ENCODE assay signal across 11 cellular contexts in genomic region chr17:142876-143784, GRCh38. TPM values are rescaled to one million over a fixed set of nuclear protein-coding genes. Genes with fewer than 3 reads are reported as not detected.
DNase-seq lines count a peak whose midpoint lies in the region; ATAC-seq and TF ChIP-seq lines count a peak whose summit lies in the region.
"Had no signal": no experiment of that assay in that cellular context is flagged by ENCODE, and none has a peak within 500 bp of the region (broad histone marks: within the 10 kb centered on the region; RNA-seq: fewer than 3 reads in every experiment).

No MANE protein-coding gene starts in this region.

- H3K27me3 Mint-ChIP-seq in activated naive CD8-positive, alpha-beta T cell treated with anti-CD3 and anti-CD28 coated beads, Interleukin-2, amount 10 ng/mL, durations not matched to agents 7 days and 5 days: no peaks in the 10 kb centered on the region
- H3K27me3 Mint-ChIP-seq in activated naive CD8-positive, alpha-beta T cell treated with anti-CD3 and anti-CD28 coated beads, Interleukin-2, amount 50 U/mL, for 24 hours: peaks cover 7% of the 10 kb centered on the region
- peaks cover 7% of the 10 kb centered on the region for H3K27me3 Mint-ChIP-seq in central memory CD8-positive, alpha-beta T cell
- peaks cover 6% of the 10 kb centered on the region for H3K27me3 Mint-ChIP-seq in CD8-positive, alpha-beta T cell (ENCODE audit: low read depth)

- H3K27ac Mint-ChIP-seq in activated naive CD8-positive, alpha-beta T cell treated with anti-CD3 and anti-CD28 coated beads, Interleukin-2, amount 10 ng/mL, durations not matched to agents 7 days and 5 days: no peak overlapping the region
- no peak overlapping the region for H3K27ac Mint-ChIP-seq in activated naive CD8-positive, alpha-beta T cell treated with anti-CD3 and anti-CD28 coated beads, Interleukin-2, amount 50 U/mL, for 24 hours
- peak overlapping the region; percentile 72 for H3K27ac Mint-ChIP-seq in central memory CD8-positive, alpha-beta T cell (ENCODE audit: low read depth)
- no peak overlapping the region for H3K27ac Mint-ChIP-seq in CD8-positive, alpha-beta T cell

- H3K36me3 Mint-ChIP-seq in activated naive CD8-positive, alpha-beta T cell treated with anti-CD3 and anti-CD28 coated beads, Interleukin-2, amount 10 ng/mL, durations not matched to agents 7 days and 5 days: no peaks in the 10 kb centered on the region
- no peaks in the 10 kb centered on the region for H3K36me3 Mint-ChIP-seq in activated naive CD8-positive, alpha-beta T cell treated with anti-CD3 and anti-CD28 coated beads, Interleukin-2, amount 50 U/mL, for 24 hours (ENCODE audit: low read depth)
- no peaks in the 10 kb centered on the region for H3K36me3 Mint-ChIP-seq in central memory CD8-positive, alpha-beta T cell (ENCODE audit: insufficient read depth)
- H3K36me3 Mint-ChIP-seq in CD8-positive, alpha-beta T cell: no peaks in the 10 kb centered on the region

- POLR2A ChIA-PET in activated naive CD8-positive, alpha-beta T cell treated with anti-CD3 and anti-CD28 coated beads, Interleukin-2, amount 10 ng/mL, durations not matched to agents 7 days and 5 days (lab: Charles Lee): no interaction called here
- POLR2A ChIA-PET in CD8-positive, alpha-beta T cell (lab: Charles Lee): interaction anchor here (0.7 kb wide), 1 partner anchor 10 kb away, joined by 3 read pairs; no protein-coding TSS in a partner anchor

- peaks cover 2% of the 10 kb centered on the region for H3K4me1 Mint-ChIP-seq in activated naive CD8-positive, alpha-beta T cell treated with anti-CD3 and anti-CD28 coated beads, Interleukin-2, amount 10 ng/mL, durations not matched to agents 7 days and 5 days
- H3K4me1 Mint-ChIP-seq in activated naive CD8-positive, alpha-beta T cell treated with anti-CD3 and anti-CD28 coated beads, Interleukin-2, amount 50 U/mL, for 24 hours: no peaks in the 10 kb centered on the region
- no peaks in the 10 kb centered on the region for H3K4me1 Mint-ChIP-seq in central memory CD8-positive, alpha-beta T cell
- H3K4me1 Mint-ChIP-seq in CD8-positive, alpha-beta T cell (ENCODE audit: low read depth): peaks cover 2% of the 10 kb centered on the region

- no peak for ATAC-seq in activated naive CD8-positive, alpha-beta T cell treated with anti-CD3 and anti-CD28 coated beads, Interleukin-2, amount 10 ng/mL, durations not matched to agents 7 days and 5 days (ENCODE audit: low read depth)
- no peak for ATAC-seq in activated naive CD8-positive, alpha-beta T cell treated with anti-CD3 and anti-CD28 coated beads, Interleukin-2, amount 50 U/mL, for 24 hours
- ATAC-seq in central memory CD8-positive, alpha-beta T cell (replicated peaks; ENCODE audit: extremely low read depth, poor library complexity, severe bottlenecking): no peak
- ATAC-seq in lung (ENCODE audit: insufficient read depth, low FRiP score): no peak
- ATAC-seq in upper lobe of right lung: no peak
- ATAC-seq in GM18907 (IDR thresholded peaks at IDR 0.05; ENCODE audit: unreplicated experiment): no peak
- ATAC-seq in CD8-positive, alpha-beta T cell: no peak

- TF ChIP-seq CTCF in lung (IDR thresholded peaks at IDR 0.05; ENCODE audit: control extremely low read depth, extremely low read depth): no peak
- no peak for TF ChIP-seq CTCF in upper lobe of right lung (IDR thresholded peaks at IDR 0.05)
- TF ChIP-seq CTCF in CD8-positive, alpha-beta T cell (IDR thresholded peaks at IDR 0.05): no peak

- H3K27ac ChIP-seq in lung (ENCODE audit: low read depth in 1 of 2, low read length in 1 of 2) (no peak overlapping the region), upper lobe of right lung (no peak overlapping the region)
- no peak overlapping the region for H3K27ac ChIP-seq in CD8-positive, alpha-beta T cell (ENCODE audit: low read depth, low read length)
- H3K27ac ChIP-seq: foreskin keratinocyte, thyroid gland had no signal

- intact Hi-C loops in upper lobe of right lung (cut with DNase I): no loop called here
- intact Hi-C loops in CD8-positive, alpha-beta T cell (cut with DNase I, micrococcal nuclease): loop anchor here (2.0 to 5.0 kb wide), 2 partner anchors 558 to 854 kb away; partner anchors contain the start of gene TIMM22 (in 1 of the 2)

- WGBS in lung, 2 donors: 75 to 82% methylated on average over 23 of the region's 23 CpGs

- H3K36me3 ChIP-seq in lung (ENCODE audit: control insufficient read depth in 2 of 2, insufficient read depth in 2 of 2, low read length in 2 of 2) (no peaks in the 10 kb centered on the region), upper lobe of right lung (no peaks in the 10 kb centered on the region)
- H3K36me3 ChIP-seq in CD8-positive, alpha-beta T cell (ENCODE audit: insufficient read depth, low read length): no peaks in the 10 kb centered on the region
- H3K36me3 ChIP-seq: thyroid gland had no signal

- H3K27me3 ChIP-seq in lung (ENCODE audit: control insufficient read depth, insufficient read depth) (no peaks in the 10 kb centered on the region), upper lobe of right lung (no peaks in the 10 kb centered on the region)
- no peaks in the 10 kb centered on the region for H3K27me3 ChIP-seq in CD8-positive, alpha-beta T cell (ENCODE audit: insufficient read depth, low read length)
- H3K27me3 ChIP-seq: foreskin keratinocyte, thyroid gland had no signal

- no peak overlapping the region for H3K4me3 ChIP-seq in lung
- H3K4me3 ChIP-seq in upper lobe of right lung: no peak overlapping the region
- no peak overlapping the region for H3K4me3 ChIP-seq in CD8-positive, alpha-beta T cell (ENCODE audit: low read depth, low read length)
- H3K4me3 ChIP-seq: thyroid gland had no signal

- H3K9me3 ChIP-seq in lung (ENCODE audit: control insufficient read depth in 2 of 2, insufficient read depth in 1 of 2, low read length in 1 of 2): no peaks in the 10 kb centered on the region
- no peaks in the 10 kb centered on the region for H3K9me3 ChIP-seq in upper lobe of right lung
- H3K9me3 ChIP-seq in CD8-positive, alpha-beta T cell (ENCODE audit: low read length): no peaks in the 10 kb centered on the region
- H3K9me3 ChIP-seq: thyroid gland had no signal

- DNase-seq in activated naive CD8-positive, alpha-beta T cell treated with anti-CD3 and anti-CD28 coated beads, Interleukin-2, amount 10 ng/mL, durations not matched to agents 7 days and 5 days: peak; percentile 26
- DNase-seq in activated naive CD8-positive, alpha-beta T cell treated with anti-CD3 and anti-CD28 coated beads, Interleukin-2, amount 50 U/mL, for 24 hours: no peak
- DNase-seq in central memory CD8-positive, alpha-beta T cell (ENCODE audit: low spot score in 2 of 2): peak; percentile 6 to 11
- peak; percentile 23 for DNase-seq in lung (ENCODE audit: low spot score)
- DNase-seq in upper lobe of right lung: peak; percentile 29
- no peak for DNase-seq in DMS153 treated with DMSO at 0.1 percent for 48 hours (lab: John Stamatoyannopoulos, UW; ENCODE audit: unreplicated experiment)
- no peak for DNase-seq in CD8-positive, alpha-beta T cell

- no peak overlapping the region for H3K4me3 Mint-ChIP-seq in activated naive CD8-positive, alpha-beta T cell treated with anti-CD3 and anti-CD28 coated beads, Interleukin-2, amount 10 ng/mL, durations not matched to agents 7 days and 5 days
- H3K4me3 Mint-ChIP-seq in activated naive CD8-positive, alpha-beta T cell treated with anti-CD3 and anti-CD28 coated beads, Interleukin-2, amount 50 U/mL, for 24 hours: no peak overlapping the region
- peak overlapping the region; percentile 18 for H3K4me3 Mint-ChIP-seq in central memory CD8-positive, alpha-beta T cell
- no peak overlapping the region for H3K4me3 Mint-ChIP-seq in CD8-positive, alpha-beta T cell
- H3K4me3 Mint-ChIP-seq: IgD-negative memory B cell had no signal

- CTCF ChIA-PET in CD8-positive, alpha-beta T cell (lab: Charles Lee): interaction anchor here (3.6 kb wide), 1 partner anchor 558 kb away, joined by 18 read pairs; no protein-coding TSS in a partner anchor

- H3K4me1 ChIP-seq in lung (ENCODE audit: control insufficient read depth in 2 of 2, insufficient read depth in 2 of 2, low read length in 2 of 2): no peaks in the 10 kb centered on the region
- H3K4me1 ChIP-seq in upper lobe of right lung: no peaks in the 10 kb centered on the region
- H3K4me1 ChIP-seq in CD8-positive, alpha-beta T cell (ENCODE audit: insufficient read depth, low read length): peaks cover 3% of the 10 kb centered on the region
- H3K4me1 ChIP-seq: foreskin keratinocyte had no signal

- no peaks in the 10 kb centered on the region for H3K9me3 Mint-ChIP-seq in activated naive CD8-positive, alpha-beta T cell treated with anti-CD3 and anti-CD28 coated beads, Interleukin-2, amount 10 ng/mL, durations not matched to agents 7 days and 5 days
- no peaks in the 10 kb centered on the region for H3K9me3 Mint-ChIP-seq in activated naive CD8-positive, alpha-beta T cell treated with anti-CD3 and anti-CD28 coated beads, Interleukin-2, amount 50 U/mL, for 24 hours
- H3K9me3 Mint-ChIP-seq in central memory CD8-positive, alpha-beta T cell: no peaks in the 10 kb centered on the region
- H3K9me3 Mint-ChIP-seq in CD8-positive, alpha-beta T cell: no peaks in the 10 kb centered on the region
- H3K9me3 Mint-ChIP-seq: IgD-negative memory B cell had no signal

RNA-seq across cellular contexts. Expression of gene SCGB1C2, which starts 5.8 kb away (rescaled TPM):
- total RNA-seq in activated naive CD8-positive, alpha-beta T cell treated with anti-CD3 and anti-CD28 coated beads, Interleukin-2, amount 10 ng/mL, durations not matched to agents 7 days and 5 days: not detected
- total RNA-seq in lung (not detected), upper lobe of right lung (not detected)
- not detected for polyA plus RNA-seq in lung
- total RNA-seq in CD8-positive, alpha-beta T cell: not detected
- total RNA-seq: foreskin keratinocyte, thyroid gland had no signal
- polyA plus RNA-seq: foreskin keratinocyte, IgD-negative memory B cell had no signal

RNA-seq across cellular contexts. Expression of gene DOC2B, which starts 38.3 kb away (rescaled TPM):
- not detected for total RNA-seq in activated naive CD8-positive, alpha-beta T cell treated with anti-CD3 and anti-CD28 coated beads, Interleukin-2, amount 10 ng/mL, durations not matched to agents 7 days and 5 days
- total RNA-seq in lung: 1 to 10 TPM; 5.1 to 7.5 TPM
- 1 to 10 TPM; 3.0 to 5.5 TPM for polyA plus RNA-seq in lung
- 13.7 TPM for total RNA-seq in upper lobe of right lung
- under 1 TPM; 0.19 to 0.64 TPM for total RNA-seq in CD8-positive, alpha-beta T cell
- total RNA-seq: foreskin keratinocyte had no signal
- polyA plus RNA-seq: foreskin keratinocyte, IgD-negative memory B cell had no signal

Comparison
In these comparisons a context has a peak if more than half of its experiments do, and no peak if none do; other contexts are left out.
1. DNase-seq: peak in activated naive CD8-positive, alpha-beta T cell treated with anti-CD3 and anti-CD28 coated beads, Interleukin-2, amount 10 ng/mL, durations not matched to agents 7 days and 5 days (single experiment), central memory CD8-positive, alpha-beta T cell (2 of 2), lung (single experiment) and upper lobe of right lung (single experiment); none in activated naive CD8-positive, alpha-beta T cell treated with anti-CD3 and anti-CD28 coated beads, Interleukin-2, amount 50 U/mL, for 24 hours (single experiment), DMS153 treated with DMSO at 0.1 percent for 48 hours (single experiment) and CD8-positive, alpha-beta T cell (0 of 7).